8 cellular contexts compared by ENCODE assay signal in genomic region chr6:169725270-169726048, GRCh38. TPM values are rescaled to one million over a fixed set of nuclear protein-coding genes. Genes with fewer than 3 reads are reported as not detected.
A peak's percentile ranks its signal among the peaks of the same experiment; 100 is the strongest.
DNase-seq lines count a peak whose midpoint lies in the region; ATAC-seq, FAIRE-seq and TF ChIP-seq lines count a peak whose summit lies in the region.

No MANE protein-coding gene starts in this region.

- no peaks in the 10 kb centered on the region for H3K9me3 Mint-ChIP-seq in mesothelial cell of epicardium

- H3K27ac ChIP-seq in AG04450 (ENCODE audit: low read depth, low read length) (peak overlapping the region; percentile 83), HEK293 (ENCODE audit: extremely low read depth, low read depth, low read length) (peak overlapping the region; percentile 88; the same call in 1 of the 2 replicates), endothelial cell of umbilical vein (ENCODE audit: insufficient read depth, low read depth, low read length) (peak overlapping the region; percentile 95), substantia nigra (ENCODE audit: low read depth, low read length, poor library complexity, severe bottlenecking) (peak overlapping the region; percentile 90)

- no peaks in the 10 kb centered on the region for H3K9me1 ChIP-seq in endothelial cell of umbilical vein (replicated peaks; ENCODE audit: control insufficient read depth, extremely low read depth, insufficient read depth, low read length)

- H3K4me3 Mint-ChIP-seq in T-helper 17 cell (peak overlapping the region; percentile 86), mesothelial cell of epicardium (peak overlapping the region; percentile 83)

- BruUV-seq in endothelial cell of umbilical vein (replicated peaks; lab: Mats Ljungman, UMichigan) = TSS peak; percentile 13

- H3K4me1 ChIP-seq in HEK293 (ENCODE audit: control insufficient read depth, insufficient read depth, low read length) (no peaks in the 10 kb centered on the region), endothelial cell of umbilical vein (ENCODE audit: control insufficient read depth, extremely low read depth, insufficient read depth, low read length) (peaks cover 28% of the 10 kb centered on the region)

- H3K36me3 Mint-ChIP-seq in T-helper 17 cell (ENCODE audit: low read depth) (peaks cover 3% of the 10 kb centered on the region), mesothelial cell of epicardium (no peaks in the 10 kb centered on the region)

- H4K20me1 ChIP-seq in endothelial cell of umbilical vein (replicated peaks; ENCODE audit: control insufficient read depth, extremely low read depth, insufficient read depth, low read length) = no peaks in the 10 kb centered on the region

- intact Hi-C loops in endothelial cell of umbilical vein (cut with micrococcal nuclease) = loop anchor here (1.0 to 10.0 kb wide), 4 partner anchors 26 to 828 kb away; partner anchors contain the start of genes DYNLT2, ERMARD and PSMB1

- H3K79me2 ChIP-seq in endothelial cell of umbilical vein (ENCODE audit: control insufficient read depth, insufficient read depth, low read length) = peaks cover 21% of the 10 kb centered on the region

- DNase-seq in AG04450 (ENCODE audit: low read depth, low spot score) = peak; percentile 49
- no peak for DNase-seq in T-helper 17 cell
- peak; percentile 87 for DNase-seq in endothelial cell of umbilical vein (ENCODE audit: low read depth, low spot score)
- DNase-seq in mesothelial cell of epicardium (ENCODE audit: low spot score in 2 of 2, unreplicated experiment in 2 of 2) = no peak
- peak in 30 of 49 donors; percentile 1 to 58 (median 24) for DNase-seq in substantia nigra (lab: John Stamatoyannopoulos, UW)

- no peak for TF ChIP-seq CTCF in AG04450 (IDR thresholded peaks at IDR 0.05; ENCODE audit: low read depth, low read length)
- no peak for TF ChIP-seq CTCF in HEK293 (tag by site-specific recombination; IDR thresholded peaks at IDR 0.05)
- TF ChIP-seq CTCF in endothelial cell of umbilical vein (IDR thresholded peaks at IDR 0.05; ENCODE audit: extremely low read depth in 1 of 2, insufficient read depth in 1 of 2, low read depth in 1 of 2, low read length in 2 of 2) = no peak
- TF ChIP-seq CTCF in mesothelial cell of epicardium (IDR thresholded peaks at IDR 0.05; ENCODE audit: unreplicated experiment) = no peak

- H3K27ac Mint-ChIP-seq in T-helper 17 cell (peak overlapping the region; percentile 79), mesothelial cell of epicardium (peak overlapping the region; percentile 96)

- H3K4me3 ChIP-seq in AG04450 (ENCODE audit: low read depth, low read length) = peak overlapping the region; percentile 64
- H3K4me3 ChIP-seq in HEK293 (ENCODE audit: low read depth, low read length) = peak overlapping the region; percentile 89
- H3K4me3 ChIP-seq in endothelial cell of umbilical vein (replicated peaks in 1 of 3; ENCODE audit: insufficient read depth in 1 of 3, low read depth in 1 of 3, low read length in 3 of 3) = peak overlapping the region in 2 of 3 experiments; percentile 54 to 95

- dilution Hi-C loops in endothelial cell of umbilical vein (cut with MboI; ENCODE audit: extremely low pct_ligation_motif_present, low sequenced_read_pairs) = no loop called here

- ATAC-seq in T-helper 17 cell = no peak
- no peak for ATAC-seq in GM21367 (IDR thresholded peaks at IDR 0.05; ENCODE audit: unreplicated experiment)
- ATAC-seq in GM18873 (IDR thresholded peaks at IDR 0.05; ENCODE audit: low FRiP score, unreplicated experiment) = no peak

- POLR2A ChIA-PET in AG04450 (lab: Yijun Ruan, JAX) (interaction anchor here (1.2 to 1.3 kb wide), 2 partner anchors 24 to 25 kb away, joined by 5 to 6 read pairs; partner anchors contain the start of genes C6orf120 and WDR27), HEK293 (lab: Yijun Ruan, JAX) (interaction anchor here (0.6 to 2.3 kb wide), 6 partner anchors 13 to 818 kb away, joined by 3 to 11 read pairs (median 4); partner anchors contain the start of genes C6orf120, DYNLT2, ERMARD and WDR27), endothelial cell of umbilical vein (lab: Charles Lee) (no interaction called here)

- FAIRE-seq in endothelial cell of umbilical vein (lab: Jason Lieb, UNC) = peak; percentile 88

- H3K9ac ChIP-seq in endothelial cell of umbilical vein (replicated peaks; ENCODE audit: extremely low read depth, insufficient read depth, low read length) = peak overlapping the region; percentile 96

- H3K4me1 Mint-ChIP-seq in T-helper 17 cell (peaks cover 19% of the 10 kb centered on the region), mesothelial cell of epicardium (peaks cover 51% of the 10 kb centered on the region)

- H2AFZ ChIP-seq in endothelial cell of umbilical vein (ENCODE audit: low read depth, low read length) = peak overlapping the region; percentile 80

- peak overlapping the region; percentile 58 for H3K4me2 ChIP-seq in endothelial cell of umbilical vein (ENCODE audit: insufficient read depth, low read length)

- no peaks in the 10 kb centered on the region for H3K27me3 ChIP-seq in AG04450 (ENCODE audit: control insufficient read depth, insufficient read depth, low read length)
- no peaks in the 10 kb centered on the region for H3K27me3 ChIP-seq in endothelial cell of umbilical vein (ENCODE audit: control insufficient read depth in 2 of 2, insufficient read depth in 2 of 2, low read length in 2 of 2)

- H3K36me3 ChIP-seq in HEK293 (ENCODE audit: control insufficient read depth in 2 of 2, insufficient read depth in 1 of 2, low read length in 2 of 2) = no peaks in the 10 kb centered on the region
- H3K36me3 ChIP-seq in endothelial cell of umbilical vein (ENCODE audit: control insufficient read depth in 2 of 2, extremely low read depth in 1 of 2, insufficient read depth in 2 of 2, low read length in 2 of 2) = no peaks in the 10 kb centered on the region

- TF ChIP-seq POLR2A in endothelial cell of umbilical vein (IDR thresholded peaks at IDR 0.05; ENCODE audit: low read depth, low read length) = no peak

- no peaks in the 10 kb centered on the region; the same call in 1 of the 2 replicates for H3K9me3 ChIP-seq in AG04450 (ENCODE audit: control insufficient read depth, insufficient read depth, low read length)
- no peaks in the 10 kb centered on the region for H3K9me3 ChIP-seq in HEK293 (ENCODE audit: control insufficient read depth, insufficient read depth, low read depth, low read length)
- H3K9me3 ChIP-seq in T-helper 17 cell (ENCODE audit: control insufficient read depth, low read length, poor library complexity, severe bottlenecking) = no peaks in the 10 kb centered on the region
- H3K9me3 ChIP-seq in endothelial cell of umbilical vein (replicated peaks; ENCODE audit: control insufficient read depth, insufficient read depth, low read length) = no peaks in the 10 kb centered on the region

- H3K27me3 Mint-ChIP-seq in T-helper 17 cell (no peaks in the 10 kb centered on the region), mesothelial cell of epicardium (ENCODE audit: low read depth) (no peaks in the 10 kb centered on the region)

- CTCF ChIA-PET in AG04450 (lab: Charles Lee) = interaction anchor here (1.8 kb wide), 1 partner anchor 107 kb away, joined by 5 read pairs; no protein-coding TSS in a partner anchor
- CTCF ChIA-PET in HEK293 (lab: Yijun Ruan, JAX) = no interaction called here
- CTCF ChIA-PET in endothelial cell of umbilical vein (lab: Charles Lee) = interaction anchor here (1.1 to 1.8 kb wide), 5 partner anchors 15 to 64 kb away, joined by 3 to 9 read pairs (median 3); partner anchors contain the start of genes C6orf120, DYNLT2, ERMARD and WDR27

RNA-seq across cellular contexts. Expression of gene PHF10, which starts 1.2 kb away (rescaled TPM):
- polyA plus RNA-seq in AG04450 (2011; rRNA removed) (21.6 and 25.9 TPM in 2 replicates), endothelial cell of umbilical vein (16.3 and 19.1 TPM in 2 replicates)
- polyA minus RNA-seq in AG04450 (2011; rRNA and poly(A)+ RNA removed) = 9.1 and 13.6 TPM in 2 replicates
- total RNA-seq in T-helper 17 cell (10 to 100 TPM; 64.3 to 67.1 TPM), endothelial cell of umbilical vein (62.4 and 62.6 TPM in 2 replicates), mesothelial cell of epicardium (74.0 to 76.9 TPM (median 75.9 TPM) in 3 replicates)
- 31.6 and 32.6 TPM in 2 replicates for polyA plus RNA-seq in endothelial cell of umbilical vein (2011; cell fraction: cytosol; rRNA removed)
- polyA plus RNA-seq in endothelial cell of umbilical vein (2011; cell fraction: nucleus; rRNA removed) = 73.6 and 98.4 TPM in 2 replicates
- polyA plus RNA-seq in endothelial cell of umbilical vein (2012) = 29.6 and 42.4 TPM in 2 replicates
- polyA minus RNA-seq in endothelial cell of umbilical vein = 18.7 and 21.0 TPM in 2 replicates
- polyA minus RNA-seq in endothelial cell of umbilical vein (2011; cell fraction: cytosol; rRNA and poly(A)+ RNA removed) = 19.0 TPM
- 39.4 and 75.5 TPM in 2 replicates for polyA minus RNA-seq in endothelial cell of umbilical vein (2011; cell fraction: nucleus; rRNA and poly(A)+ RNA removed)

RNA-seq across cellular contexts. Expression of gene C6orf120, which starts 23.5 kb away (rescaled TPM):
- polyA plus RNA-seq in AG04450 (2011; rRNA removed) (32.8 and 35.9 TPM in 2 replicates), endothelial cell of umbilical vein (13.8 and 13.9 TPM in 2 replicates)
- 9.9 and 12.9 TPM in 2 replicates for polyA minus RNA-seq in AG04450 (2011; rRNA and poly(A)+ RNA removed)
- total RNA-seq in T-helper 17 cell (10 to 100 TPM; 16.3 to 17.8 TPM), endothelial cell of umbilical vein (28.2 and 30.1 TPM in 2 replicates), mesothelial cell of epicardium (35.5 to 36.6 TPM (median 35.8 TPM) in 3 replicates)
- polyA plus RNA-seq in endothelial cell of umbilical vein (2011; cell fraction: cytosol; rRNA removed) = 9.1 and 10.5 TPM in 2 replicates
- 6.1 and 7.2 TPM in 2 replicates for polyA plus RNA-seq in endothelial cell of umbilical vein (2011; cell fraction: nucleus; rRNA removed)
- polyA plus RNA-seq in endothelial cell of umbilical vein (2012) = 17.9 and 21.9 TPM in 2 replicates
- 14.6 and 16.0 TPM in 2 replicates for polyA minus RNA-seq in endothelial cell of umbilical vein
- polyA minus RNA-seq in endothelial cell of umbilical vein (2011; cell fraction: cytosol; rRNA and poly(A)+ RNA removed) = 7.3 TPM
- polyA minus RNA-seq in endothelial cell of umbilical vein (2011; cell fraction: nucleus; rRNA and poly(A)+ RNA removed) = 12.1 and 18.8 TPM in 2 replicates

RNA-seq across cellular contexts. Expression of gene WDR27, which starts 23.6 kb away (rescaled TPM):
- 20.0 and 20.5 TPM in 2 replicates for polyA plus RNA-seq in AG04450 (2011; rRNA removed)
- 24.5 and 25.8 TPM in 2 replicates for polyA minus RNA-seq in AG04450 (2011; rRNA and poly(A)+ RNA removed)
- total RNA-seq in T-helper 17 cell = 10 to 100 TPM; 25.7 to 26.0 TPM
- 69.7 and 75.2 TPM in 2 replicates for total RNA-seq in endothelial cell of umbilical vein
- 51.1 and 60.1 TPM in 2 replicates for polyA plus RNA-seq in endothelial cell of umbilical vein
- polyA plus RNA-seq in endothelial cell of umbilical vein (2011; cell fraction: cytosol; rRNA removed) = 9.9 and 15.5 TPM in 2 replicates
- polyA plus RNA-seq in endothelial cell of umbilical vein (2011; cell fraction: nucleus; rRNA removed) = 685 and 699 TPM in 2 replicates
- 24.7 and 30.7 TPM in 2 replicates for polyA plus RNA-seq in endothelial cell of umbilical vein (2012)
- polyA minus RNA-seq in endothelial cell of umbilical vein = 70.8 and 72.7 TPM in 2 replicates
- polyA minus RNA-seq in endothelial cell of umbilical vein (2011; cell fraction: cytosol; rRNA and poly(A)+ RNA removed) = 12.3 TPM
- 178 and 205 TPM in 2 replicates for polyA minus RNA-seq in endothelial cell of umbilical vein (2011; cell fraction: nucleus; rRNA and poly(A)+ RNA removed)
- total RNA-seq in mesothelial cell of epicardium = 114 to 128 TPM (median 116 TPM) in 3 replicates

RNA-seq across cellular contexts. Expression of gene DYNLT2, which starts 25.9 kb away (rescaled TPM):
- polyA plus RNA-seq in AG04450 (2011; rRNA removed) (0.46 and 0.64 TPM in 2 replicates), endothelial cell of umbilical vein (0.21 and 0.39 TPM in 2 replicates)
- 0.41 and 0.61 TPM in 2 replicates for polyA minus RNA-seq in AG04450 (2011; rRNA and poly(A)+ RNA removed)
- total RNA-seq in T-helper 17 cell (1 to 10 TPM; 3.0 to 3.9 TPM), endothelial cell of umbilical vein (0.88 and 1.5 TPM in 2 replicates), mesothelial cell of epicardium (1.7 to 2.7 TPM (median 2.4 TPM) in 3 replicates)
- 0.36 and 0.38 TPM in 2 replicates for polyA plus RNA-seq in endothelial cell of umbilical vein (2011; cell fraction: cytosol; rRNA removed)
- 0.91 and 2.7 TPM in 2 replicates for polyA plus RNA-seq in endothelial cell of umbilical vein (2011; cell fraction: nucleus; rRNA removed)
- 0.31 and 0.79 TPM in 2 replicates for polyA plus RNA-seq in endothelial cell of umbilical vein (2012)
- 0.34 and 0.53 TPM in 2 replicates for polyA minus RNA-seq in endothelial cell of umbilical vein
- polyA minus RNA-seq in endothelial cell of umbilical vein (2011; cell fraction: cytosol; rRNA and poly(A)+ RNA removed) = not detected
- polyA minus RNA-seq in endothelial cell of umbilical vein (2011; cell fraction: nucleus; rRNA and poly(A)+ RNA removed) = 1.3 and 1.6 TPM in 2 replicates

RNA-seq across cellular contexts. Expression of gene ERMARD, which starts 26.0 kb away (rescaled TPM):
- polyA plus RNA-seq in AG04450 (2011; rRNA removed) (24.8 and 26.8 TPM in 2 replicates), endothelial cell of umbilical vein (33.7 and 36.4 TPM in 2 replicates)
- polyA minus RNA-seq in AG04450 (2011; rRNA and poly(A)+ RNA removed) = 9.5 and 15.6 TPM in 2 replicates
- total RNA-seq in T-helper 17 cell (10 to 100 TPM; 28.9 to 31.7 TPM), endothelial cell of umbilical vein (18.8 and 23.8 TPM in 2 replicates), mesothelial cell of epicardium (44.1 to 46.7 TPM (median 45.6 TPM) in 3 replicates)
- polyA plus RNA-seq in endothelial cell of umbilical vein (2011; cell fraction: cytosol; rRNA removed) = 18.9 and 24.0 TPM in 2 replicates
- polyA plus RNA-seq in endothelial cell of umbilical vein (2011; cell fraction: nucleus; rRNA removed) = 91.4 and 99.9 TPM in 2 replicates
- 10.8 and 21.9 TPM in 2 replicates for polyA plus RNA-seq in endothelial cell of umbilical vein (2012)
- polyA minus RNA-seq in endothelial cell of umbilical vein = 26.3 and 31.9 TPM in 2 replicates
- polyA minus RNA-seq in endothelial cell of umbilical vein (2011; cell fraction: cytosol; rRNA and poly(A)+ RNA removed) = 6.5 TPM
- 16.2 and 27.2 TPM in 2 replicates for polyA minus RNA-seq in endothelial cell of umbilical vein (2011; cell fraction: nucleus; rRNA and poly(A)+ RNA removed)

Comparison
In these comparisons a context has a peak if more than half of its experiments do, and no peak if none do; other contexts are left out.
1. DNase-seq: peak in AG04450 (single experiment), endothelial cell of umbilical vein (single experiment) and substantia nigra (30 of 49); none in T-helper 17 cell (0 of 3) and mesothelial cell of epicardium (0 of 2).
2. Peak in every context shown above with its lines, with median percentiles within 50 percentile points of each other: H3K27ac ChIP-seq and H3K4me3 ChIP-seq.